In genomic region chr3:165503346-165503745, GRCh38 we compare ENCODE assay signal across 26 cellular contexts.
"Had no signal": no experiment of that assay in that cellular context is flagged by ENCODE, and none has a peak within 500 bp of the region (broad histone marks: within the 10 kb centered on the region; RNA-seq: fewer than 3 reads in every experiment).

No MANE protein-coding gene starts in this region.

- H3K4me1 Mint-ChIP-seq: activated CD4-positive, alpha-beta T cell treated with anti-CD3 and anti-CD28 coated beads for 36 hours; activated CD4-positive, alpha-beta T cell treated with anti-CD3 and anti-CD28 coated beads, Interleukin-2, amount 10 ng/mL, durations not matched to agents 7 days and 5 days; activated T-helper 17 cell treated with anti-CD3 and anti-CD28 coated beads, Interleukin-2, amount 50 U/mL, for 72 hours; central memory CD8-positive, alpha-beta T cell had no signal

- H3K27ac Mint-ChIP-seq: activated CD4-positive, alpha-beta T cell treated with anti-CD3 and anti-CD28 coated beads for 36 hours; activated CD4-positive, alpha-beta T cell treated with anti-CD3 and anti-CD28 coated beads, Interleukin-2, amount 10 ng/mL, durations not matched to agents 7 days and 5 days; activated CD8-positive, alpha-beta T cell treated with anti-CD3 and anti-CD28 coated beads for 36 hours; activated naive CD8-positive, alpha-beta T cell; activated T-helper 17 cell treated with anti-CD3 and anti-CD28 coated beads, Interleukin-2, amount 50 U/mL, for 72 hours; dendritic cell treated with granulocyte-macrophage colony-stimulating factor and Interleukin-4, amounts not matched to agents 40 ng/mL and 50 ng/mL, for 4 days; effector memory CD8-positive, alpha-beta T cell had no signal

- ATAC-seq: activated CD4-positive, alpha-beta T cell treated with anti-CD3 and anti-CD28 coated beads for 36 hours; activated CD8-positive, alpha-beta T cell treated with anti-CD3 and anti-CD28 coated beads for 36 hours; activated T-cell treated with anti-CD3 and anti-CD28 coated beads, Interleukin-2, amount 50 U/mL, for 4 hours; activated T-helper 17 cell treated with anti-CD3 and anti-CD28 coated beads, Interleukin-2, amount 50 U/mL, for 72 hours; effector memory CD8-positive, alpha-beta T cell; gastroesophageal sphincter; heart right ventricle had no signal

- H3K4me3 Mint-ChIP-seq: activated CD4-positive, alpha-beta T cell treated with anti-CD3 and anti-CD28 coated beads for 36 hours; activated CD4-positive, alpha-beta T cell treated with anti-CD3 and anti-CD28 coated beads, Interleukin-2, amount 10 ng/mL, durations not matched to agents 7 days and 5 days; activated CD8-positive, alpha-beta T cell treated with anti-CD3 and anti-CD28 coated beads for 36 hours; activated naive CD8-positive, alpha-beta T cell; activated T-cell treated with anti-CD3 and anti-CD28 coated beads, Interleukin-2, amount 50 U/mL, for 4 hours; activated T-helper 17 cell treated with anti-CD3 and anti-CD28 coated beads, Interleukin-2, amount 50 U/mL, for 72 hours; central memory CD8-positive, alpha-beta T cell; dendritic cell treated with granulocyte-macrophage colony-stimulating factor and Interleukin-4, amounts not matched to agents 40 ng/mL and 50 ng/mL, for 4 days; effector memory CD8-positive, alpha-beta T cell had no signal

- DNase-seq: activated CD4-positive, alpha-beta T cell treated with anti-CD3 and anti-CD28 coated beads for 36 hours; activated CD4-positive, alpha-beta T cell treated with anti-CD3 and anti-CD28 coated beads, Interleukin-2, amount 10 ng/mL, durations not matched to agents 7 days and 5 days; activated CD4-positive, alpha-beta T cell treated with anti-CD3 and anti-CD28 coated beads, Interleukin-2, amount 50 U/mL, for 4 hours; activated CD4-positive, CD25-positive, alpha-beta regulatory T cell; activated CD4-positive, CD25-positive, alpha-beta regulatory T cell treated with anti-CD3 and anti-CD28 coated beads, Interleukin-2, amount 50 U/mL, for 72 hours; activated CD8-positive, alpha-beta memory T cell treated with anti-CD3 and anti-CD28 coated beads for 24 hours; activated CD8-positive, alpha-beta T cell treated with anti-CD3 and anti-CD28 coated beads for 36 hours; activated effector memory CD4-positive, alpha-beta T cell treated with Interleukin-2 at 50 U/mL for 16 hours; activated gamma-delta T cell treated with Interleukin-2 at 50 U/mL for 16 hours; activated naive CD4-positive, alpha-beta T cell treated with anti-CD3 and anti-CD28 coated beads, Interleukin-2, amount 50 U/mL, for 16 hours; activated naive CD4-positive, alpha-beta T cell treated with Interleukin-2 at 50 U/mL for 16 hours; activated T-cell treated with anti-CD3 and anti-CD28 coated beads, Interleukin-2, amount 50 U/mL, for 4 hours; amniotic stem cell; anterior cingulate cortex; brain microvascular endothelial cell; dorsolateral prefrontal cortex; effector memory CD8-positive, alpha-beta T cell; erythroblast; foreskin melanocyte; heart right ventricle; T-helper 2 cell had no signal

- H3K36me3 Mint-ChIP-seq: activated naive CD8-positive, alpha-beta T cell had no signal

- H3K27me3 Mint-ChIP-seq: activated CD4-positive, alpha-beta T cell treated with anti-CD3 and anti-CD28 coated beads for 36 hours; activated CD4-positive, alpha-beta T cell treated with anti-CD3 and anti-CD28 coated beads, Interleukin-2, amount 10 ng/mL, durations not matched to agents 7 days and 5 days; activated CD8-positive, alpha-beta T cell treated with anti-CD3 and anti-CD28 coated beads for 36 hours; activated naive CD8-positive, alpha-beta T cell; activated T-helper 17 cell treated with anti-CD3 and anti-CD28 coated beads, Interleukin-2, amount 50 U/mL, for 72 hours; central memory CD8-positive, alpha-beta T cell; dendritic cell treated with granulocyte-macrophage colony-stimulating factor and Interleukin-4, amounts not matched to agents 40 ng/mL and 50 ng/mL, for 4 days; effector memory CD8-positive, alpha-beta T cell had no signal
